In genomic region chr6:157255079-157255478, GRCh38 we compare ENCODE assay signal across 16 cellular contexts.
A peak's percentile ranks its signal among the peaks of the same experiment; 100 is the strongest.
DNase-seq lines count a peak whose midpoint lies in the region; ATAC-seq, FAIRE-seq and TF ChIP-seq lines count a peak whose summit lies in the region.
"Had no signal": no experiment of that assay in that cellular context is flagged by ENCODE, and none has a peak within 500 bp of the region (broad histone marks: within the 10 kb centered on the region; RNA-seq: fewer than 3 reads in every experiment).

No MANE protein-coding gene starts in this region.

- WGBS in HepG2 (ENCODE audit: low lambda C conversion rate): 29% methylated on average over 3 of the region's 3 CpGs
- 90% methylated on average over 2 of the region's 3 CpGs for WGBS in right lobe of liver (ENCODE audit: insufficient coverage, low coverage, low lambda C conversion rate, missing lambda C conversion rate)

- BruUV-seq in HepG2 (replicated peaks; lab: Mats Ljungman, UMichigan): no TSS peak

- DNase-seq in HepG2 (ENCODE audit: low spot score) (no peak), right lobe of liver (no peak), lower lobe of right lung (no peak), type B pancreatic cell (ENCODE audit: extremely low spot score, unreplicated experiment) (no peak), neural progenitor cell (ENCODE audit: low spot score) (no peak)
- DNase-seq: Calu3; CD8-positive, alpha-beta T cell; DMS79 treated with DMSO at 0.1 percent for 48 hours; GF-D8; GOT3; H7; HFFc6 had no signal

- peak overlapping the region; percentile 77 for H3K27ac Mint-ChIP-seq in type B pancreatic cell
- no peak overlapping the region for H3K27ac Mint-ChIP-seq in neural progenitor cell
- H3K27ac Mint-ChIP-seq: B cell; CD8-positive, alpha-beta T cell; HFFc6 had no signal

- H3F3A ChIP-seq in neural progenitor cell (ENCODE audit: low read depth): no peaks in the 10 kb centered on the region

- no peak for TF ChIP-seq POLR2A in HepG2 (IDR thresholded peaks at IDR 0.05; ENCODE audit: insufficient read depth in 1 of 2, low read depth in 2 of 2, low read length in 2 of 2)
- no peak for TF ChIP-seq POLR2A in right lobe of liver (IDR thresholded peaks at IDR 0.05)

- CTCF ChIA-PET in HepG2 (lab: Yijun Ruan, JAX; ENCODE audit: low intra/inter-chr PET ratio, low total read pairs): no interaction called here

- intact Hi-C loops in HepG2 (cut with micrococcal nuclease; ENCODE audit: unreplicated experiment) (no loop called here), right lobe of liver (cut with DNase I) (no loop called here), lower lobe of right lung (cut with DNase I) (no loop called here)

- peaks cover 15% of the 10 kb centered on the region for H3K4me1 Mint-ChIP-seq in type B pancreatic cell (ENCODE audit: unreplicated experiment)
- H3K4me1 Mint-ChIP-seq in neural progenitor cell: peaks cover 11% of the 10 kb centered on the region
- H3K4me1 Mint-ChIP-seq: B cell had no signal

- peaks cover 7 to 73% of the 10 kb centered on the region in 2 experiments; a peak in 4 of 5 replicates for H3K27me3 ChIP-seq in HepG2 (ENCODE audit: control insufficient read depth in 1 of 2, insufficient read depth in 2 of 2, low read length in 2 of 2)
- no peaks in the 10 kb centered on the region for H3K27me3 ChIP-seq in right lobe of liver
- H3K27me3 ChIP-seq in lower lobe of right lung (ENCODE audit: low read depth): no peaks in the 10 kb centered on the region
- no peaks in the 10 kb centered on the region for H3K27me3 ChIP-seq in neural progenitor cell
- H3K27me3 ChIP-seq: BLaER1 treated with 17β-estradiol and CSF1 and Interleukin-3, amounts not matched to agents 10 nM and 100 nM had no signal

- no peaks in the 10 kb centered on the region for H3K36me3 Mint-ChIP-seq in type B pancreatic cell
- no peaks in the 10 kb centered on the region for H3K36me3 Mint-ChIP-seq in neural progenitor cell
- H3K36me3 Mint-ChIP-seq: CD8-positive, alpha-beta T cell had no signal

- H2AFZ ChIP-seq in HepG2 (ENCODE audit: low read length) (no peak overlapping the region), neural progenitor cell (replicated peaks) (no peak overlapping the region)

- ATAC-seq in HepG2 (no peak; the same call in 2 of the 3 replicates), right lobe of liver (no peak), lower lobe of right lung (peak; percentile 14 to 56), HG03378 (IDR thresholded peaks at IDR 0.05; ENCODE audit: unreplicated experiment) (no peak)
- ATAC-seq: CD8-positive, alpha-beta T cell; HCT116 had no signal

- H3K36me3 ChIP-seq in HepG2 (replicated peaks in 1 of 2; ENCODE audit: control insufficient read depth in 1 of 2, insufficient read depth in 2 of 2, low read length in 2 of 2) (no peaks in the 10 kb centered on the region), right lobe of liver (no peaks in the 10 kb centered on the region), lower lobe of right lung (no peaks in the 10 kb centered on the region), neural progenitor cell (no peaks in the 10 kb centered on the region)
- H3K36me3 ChIP-seq: BLaER1 treated with 17β-estradiol and CSF1 and Interleukin-3, amounts not matched to agents 10 nM and 100 nM had no signal

- H3K27me3 Mint-ChIP-seq in type B pancreatic cell (no peaks in the 10 kb centered on the region), neural progenitor cell (ENCODE audit: insufficient read depth, low read depth) (peaks cover 2% of the 10 kb centered on the region)

- TF ChIP-seq CTCF in HepG2 (CRISPR knock-in tag; IDR thresholded peaks at IDR 0.05) (no peak), right lobe of liver (IDR thresholded peaks at IDR 0.05) (no peak), lower lobe of right lung (IDR thresholded peaks at IDR 0.05) (no peak), type B pancreatic cell (conservative IDR thresholded peaks at IDR 0.05) (no peak), neural progenitor cell (IDR thresholded peaks at IDR 0.05) (no peak)

- no peak for FAIRE-seq in HepG2 (lab: Jason Lieb, UNC)

- H3K4me2 ChIP-seq in HepG2 (ENCODE audit: low read depth, low read length): no peak overlapping the region
- no peak overlapping the region for H3K4me2 ChIP-seq in neural progenitor cell
- H3K4me2 ChIP-seq: BLaER1 treated with 17β-estradiol and CSF1 and Interleukin-3, amounts not matched to agents 10 nM and 100 nM had no signal

- TF ChIP-seq EP300 in HepG2 (IDR thresholded peaks at IDR 0.05; ENCODE audit: low read depth in 2 of 2, low read length in 2 of 2): no peak
- no peak for TF ChIP-seq EP300 in HepG2 (CRISPR knock-in tag; IDR thresholded peaks at IDR 0.05; ENCODE audit: borderline replicate concordance)

- H3K4me3 Mint-ChIP-seq in type B pancreatic cell (peak overlapping the region; percentile 45), neural progenitor cell (no peak overlapping the region)
- H3K4me3 Mint-ChIP-seq: B cell; CD8-positive, alpha-beta T cell; HFFc6 had no signal

- H3K9me3 ChIP-seq in HepG2 (ENCODE audit: low read length): no peaks in the 10 kb centered on the region
- H3K9me3 ChIP-seq in right lobe of liver: no peaks in the 10 kb centered on the region
- H3K9me3 ChIP-seq in lower lobe of right lung: no peaks in the 10 kb centered on the region
- H3K9me3 ChIP-seq in neural progenitor cell (ENCODE audit: low read depth): no peaks in the 10 kb centered on the region
- H3K9me3 ChIP-seq: BLaER1 treated with 17β-estradiol and CSF1 and Interleukin-3, amounts not matched to agents 10 nM and 100 nM had no signal

- POLR2A ChIA-PET in HepG2 (lab: Yijun Ruan, JAX): no interaction called here

- H4K20me1 ChIP-seq in HepG2 (ENCODE audit: insufficient read depth, low read length) (no peaks in the 10 kb centered on the region; the same call in 1 of the 2 replicates), neural progenitor cell (ENCODE audit: low read depth) (no peaks in the 10 kb centered on the region)
- H4K20me1 ChIP-seq: BLaER1 treated with 17β-estradiol and CSF1 and Interleukin-3, amounts not matched to agents 10 nM and 100 nM had no signal

- TF ChIP-seq RAD21 in HepG2 (CRISPR knock-in tag; IDR thresholded peaks at IDR 0.05): no peak

- H3K27ac ChIP-seq in HepG2 (ENCODE audit: extremely low read length, insufficient read depth, low read length) (no peak overlapping the region), right lobe of liver (no peak overlapping the region), lower lobe of right lung (no peak overlapping the region), neural progenitor cell (no peak overlapping the region)
- H3K27ac ChIP-seq: BLaER1 treated with 17β-estradiol and CSF1 and Interleukin-3, amounts not matched to agents 10 nM and 100 nM had no signal

- H3K4me1 ChIP-seq in HepG2 (ENCODE audit: insufficient read depth, low read length) (0 out of 2 replicates have a peak, but pooled peaks cover 5% of the 10 kb centered on the region), right lobe of liver (no peaks in the 10 kb centered on the region), lower lobe of right lung (no peaks in the 10 kb centered on the region), neural progenitor cell (no peaks in the 10 kb centered on the region)
- H3K4me1 ChIP-seq: BLaER1 treated with 17β-estradiol and CSF1 and Interleukin-3, amounts not matched to agents 10 nM and 100 nM had no signal

- H3K79me2 ChIP-seq in HepG2 (ENCODE audit: insufficient read depth, low read length) (no peaks in the 10 kb centered on the region), neural progenitor cell (ENCODE audit: low read depth) (no peaks in the 10 kb centered on the region)

- in situ Hi-C loops in HepG2 (cut with HindIII; ENCODE audit: extremely low pct_ligation_motif_present, low pct_unique_long_range_greater_than_20kb): no loop called here

- no peak overlapping the region for H3K9ac ChIP-seq in HepG2 (ENCODE audit: insufficient read depth, low read depth, low read length)
- no peak overlapping the region for H3K9ac ChIP-seq in neural progenitor cell
- H3K9ac ChIP-seq: BLaER1 treated with 17β-estradiol and CSF1 and Interleukin-3, amounts not matched to agents 10 nM and 100 nM had no signal

- no peaks in the 10 kb centered on the region for H3K9me3 Mint-ChIP-seq in type B pancreatic cell
- H3K9me3 Mint-ChIP-seq in neural progenitor cell: no peaks in the 10 kb centered on the region
- H3K9me3 Mint-ChIP-seq: CD8-positive, alpha-beta T cell; HFFc6 had no signal

- H3K4me3 ChIP-seq in HepG2 (replicated peaks in 1 of 3; ENCODE audit: insufficient read depth in 1 of 3, low read depth in 2 of 3, low read length in 3 of 3) (no peak overlapping the region), right lobe of liver (no peak overlapping the region), lower lobe of right lung (no peak overlapping the region), neural progenitor cell (no peak overlapping the region)
- H3K4me3 ChIP-seq: BLaER1 treated with 17β-estradiol and CSF1 and Interleukin-3, amounts not matched to agents 10 nM and 100 nM had no signal

TF ChIP-seq in HepG2, 621 proteins besides CTCF, POLR2A, EP300 and RAD21:
- TF ChIP-seq ZNF12 (CRISPR knock-in tag; IDR thresholded peaks at IDR 0.05): peak; percentile 88
- no peak for TF ChIP-seq HES4 (CRISPR knock-in tag; IDR thresholded peaks at IDR 0.05; ENCODE audit: borderline replicate concordance)

Comparison
In these comparisons a context has a peak if more than half of its experiments do, and no peak if none do; other contexts are left out.
1. ATAC-seq: peak in lower lobe of right lung (2 of 2); none in HepG2 (single experiment), right lobe of liver (0 of 4) and HG03378 (single experiment).